ENCODE assay signal across 13 cellular contexts in genomic region chr19:50327461-50328256, GRCh38. TPM values are rescaled to one million over a fixed set of nuclear protein-coding genes. Genes with fewer than 3 reads are reported as not detected.
DNase-seq lines count a peak whose midpoint lies in the region; FAIRE-seq and TF ChIP-seq lines count a peak whose summit lies in the region.
"Had no signal": no experiment of that assay in that cellular context is flagged by ENCODE, and none has a peak within 500 bp of the region (broad histone marks: within the 10 kb centered on the region; RNA-seq: fewer than 3 reads in every experiment).

No MANE protein-coding gene starts in this region.

- peaks cover 43% of the 10 kb centered on the region for H4K20me1 ChIP-seq in Karpas-422 (ENCODE audit: insufficient read depth, low read depth, low read length)
- H4K20me1 ChIP-seq in H1 (replicated peaks in 1 of 2; ENCODE audit: control insufficient read depth in 1 of 2, insufficient read depth in 2 of 2, low read length in 2 of 2): peaks cover 15 to 21% of the 10 kb centered on the region in 2 experiments

- H3K79me1 ChIP-seq in H1 (ENCODE audit: low read depth, low read length) (peaks cover 6% of the 10 kb centered on the region; the same call in 1 of the 2 replicates), trophoblast cell (ENCODE audit: low read length) (peaks cover 31% of the 10 kb centered on the region)

- H2BK15ac ChIP-seq in H1 (ENCODE audit: low read length): no peak overlapping the region

- H2AFZ ChIP-seq in Karpas-422 (ENCODE audit: low read length): no peak overlapping the region
- H2AFZ ChIP-seq in H1 (ENCODE audit: low read length): no peak overlapping the region
- no peak overlapping the region for H2AFZ ChIP-seq in trophoblast cell (ENCODE audit: insufficient read depth, low read length, poor library complexity)

- H3K23me2 ChIP-seq in H1 (ENCODE audit: low read depth, low read length): peaks cover 37% of the 10 kb centered on the region

- no peaks in the 10 kb centered on the region for H3K9me3 ChIP-seq in Karpas-422 (ENCODE audit: low read length)
- no peaks in the 10 kb centered on the region for H3K9me3 ChIP-seq in H1 (ENCODE audit: insufficient read depth in 2 of 2, low read depth in 1 of 2, low read length in 1 of 2)
- no peaks in the 10 kb centered on the region for H3K9me3 ChIP-seq in trophoblast cell (ENCODE audit: insufficient read depth, low read depth, low read length)
- H3K9me3 ChIP-seq: adrenal gland, vagina had no signal

- TF ChIP-seq CTCF in GM10266 (IDR thresholded peaks at IDR 0.05; ENCODE audit: control insufficient read depth, insufficient read depth, low read depth, missing control alignments) (no peak), H1 (IDR thresholded peaks at IDR 0.05; ENCODE audit: control extremely low read depth in 1 of 3, insufficient read depth in 1 of 3, low read depth in 1 of 3, low read length in 3 of 3) (no peak)

- H2BK120ac ChIP-seq in H1 (replicated peaks; ENCODE audit: low read depth, low read length): no peak overlapping the region
- H2BK120ac ChIP-seq in trophoblast cell (ENCODE audit: insufficient read depth, low read length, poor library complexity): no peak overlapping the region

- H4K91ac ChIP-seq in H1 (replicated peaks; ENCODE audit: insufficient read length, low read length) (no peak overlapping the region), trophoblast cell (ENCODE audit: low read depth, low read length) (no peak overlapping the region)

- 64% methylated on average over 11 of the region's 25 CpGs; no CpG with 5 or more reads in 1 of the 2 experiments for WGBS in H1 (ENCODE audit: extremely low coverage in 1 of 2, insufficient coverage in 1 of 2, insufficient read length in 1 of 2, insufficient replicate concordance in 2 of 2, low coverage in 1 of 2, low lambda C conversion rate in 2 of 2, missing lambda C conversion rate in 1 of 2), 2 experiments
- no CpG with 5 or more reads among the region's 25 CpGs for WGBS in trophoblast cell (ENCODE audit: extremely low coverage, insufficient coverage, insufficient read length)

- no peak overlapping the region for H3K56ac ChIP-seq in H1 (replicated peaks; ENCODE audit: insufficient read length, low read depth, low read length)

- H4K5ac ChIP-seq in H1 (ENCODE audit: insufficient read length, low read depth, low read length): no peak overlapping the region

- H3K23ac ChIP-seq in H1 (ENCODE audit: insufficient read length): no peak overlapping the region
- H3K23ac ChIP-seq in trophoblast cell (ENCODE audit: low read length): no peak overlapping the region

- H3K4ac ChIP-seq in H1 (replicated peaks; ENCODE audit: insufficient read length, low read depth, low read length): no peak overlapping the region
- H3K4ac ChIP-seq in trophoblast cell (ENCODE audit: low read depth, low read length): peak overlapping the region; percentile 42

- no peaks in the 10 kb centered on the region for H3K36me3 ChIP-seq in Karpas-422 (ENCODE audit: insufficient read depth, low read length)
- H3K36me3 ChIP-seq in H1 (ENCODE audit: control insufficient read depth in 2 of 4, insufficient read depth in 4 of 4, low read length in 3 of 4): peaks cover 3 to 7% (median 5%) of the 10 kb centered on the region in 4 experiments; a peak in 4 of 8 replicates
- peaks cover 11 to 17% of the 10 kb centered on the region in 2 experiments for H3K36me3 ChIP-seq in trophoblast cell (ENCODE audit: control insufficient read depth in 1 of 2, insufficient read depth in 2 of 2, low read length in 2 of 2)
- H3K36me3 ChIP-seq: adrenal gland, vagina had no signal

- no peak overlapping the region for H4K8ac ChIP-seq in H1 (ENCODE audit: extremely low read depth, insufficient read depth, low read length)
- H4K8ac ChIP-seq in trophoblast cell (ENCODE audit: low read depth, low read length): no peak overlapping the region

- H3K4me2 ChIP-seq in Karpas-422 (ENCODE audit: low read depth, low read length, poor library complexity, severe bottlenecking) (peak overlapping the region; percentile 70), H1 (ENCODE audit: insufficient read depth in 1 of 2, low read depth in 2 of 2, low read length in 2 of 2) (peak overlapping the region; percentile 89 to 91), trophoblast cell (ENCODE audit: low read length) (peak overlapping the region; percentile 63)

- H3K18ac ChIP-seq in H1 (ENCODE audit: extremely low read depth, low read length) (no peak overlapping the region), trophoblast cell (ENCODE audit: low read length) (no peak overlapping the region)

- H2BK12ac ChIP-seq in H1 (ENCODE audit: low read depth, low read length) (no peak overlapping the region; the same call in 1 of the 2 replicates), trophoblast cell (ENCODE audit: low read length) (no peak overlapping the region)

- peak; percentile 14 for DNase-seq in GM10266 (ENCODE audit: extremely low spot score)
- DNase-seq in Karpas-422: no peak
- no peak for DNase-seq in H1 (ENCODE audit: low read depth in 1 of 2, low spot score in 2 of 2)
- DNase-seq in trophoblast cell: no peak
- no peak for DNase-seq in NCI-H510A treated with DMSO at 0.1 percent for 48 hours (lab: John Stamatoyannopoulos, UW)
- DNase-seq in mesenteric fat pad (ENCODE audit: low spot score): no peak
- DNase-seq in stimulated activated CD4-positive, alpha-beta T cell treated with anti-CD3 and anti-CD28 coated beads, Interleukin-2, amount 100 ng/mL, for 48 hours: no peak
- DNase-seq: DND-41, mammary epithelial cell, NCI-H2081 treated with DMSO at 0.1 percent for 48 hours had no signal

- H4K12ac ChIP-seq in trophoblast cell (ENCODE audit: low read depth, low read length): no peak overlapping the region

- H3K79me2 ChIP-seq in Karpas-422 (ENCODE audit: low read length) (no peaks in the 10 kb centered on the region; the same call in 1 of the 2 replicates), H1 (ENCODE audit: control insufficient read depth in 1 of 2, insufficient read depth in 2 of 2, low read length in 2 of 2) (peaks cover 3 to 10% of the 10 kb centered on the region in 2 experiments; a peak in 2 of 4 replicates), trophoblast cell (ENCODE audit: control insufficient read depth, insufficient read depth, low read length, poor library complexity) (peaks cover 19% of the 10 kb centered on the region)

- CTCF ChIA-PET in H1 (lab: Charles Lee; ENCODE audit: partially characterized antibody): interaction anchor here (0.9 to 3.0 kb wide), 12 partner anchors 12 to 229 kb away, joined by 3 to 10 read pairs (median 4); no protein-coding TSS in a partner anchor

- H3K4me1 ChIP-seq in Karpas-422 (ENCODE audit: low read length) (peaks cover 64% of the 10 kb centered on the region), H1 (replicated peaks in 1 of 4; ENCODE audit: control insufficient read depth in 3 of 4, insufficient read depth in 4 of 4, low read length in 3 of 4) (peaks cover 2 to 28% (median 13%) of the 10 kb centered on the region in 4 experiments), trophoblast cell (ENCODE audit: control insufficient read depth in 1 of 2, insufficient read depth in 2 of 2, low read length in 2 of 2) (peaks cover 16 to 27% of the 10 kb centered on the region in 2 experiments)

- TF ChIP-seq EP300 in H1 (IDR thresholded peaks at IDR 0.05; ENCODE audit: borderline replicate concordance in 1 of 2, low read depth in 2 of 2, low read length in 2 of 2): no peak

- H3K9me2 ChIP-seq in Karpas-422 (replicated peaks; ENCODE audit: insufficient read depth, low read length): no peaks in the 10 kb centered on the region

- H3K27me3 ChIP-seq in Karpas-422 (ENCODE audit: low read length) (no peaks in the 10 kb centered on the region), H1 (replicated peaks in 1 of 4; ENCODE audit: control insufficient read depth in 3 of 4, extremely low read depth in 1 of 4, insufficient read depth in 3 of 4, low read length in 3 of 4) (peaks cover 5 to 15% (median 12%) of the 10 kb centered on the region in 4 experiments; a peak in 6 of 7 replicates), trophoblast cell (ENCODE audit: insufficient read depth, low read length) (no peaks in the 10 kb centered on the region)
- H3K27me3 ChIP-seq: vagina had no signal

- H3K14ac ChIP-seq in H1 (ENCODE audit: insufficient read length) (no peak overlapping the region), trophoblast cell (ENCODE audit: low read length) (no peak overlapping the region)

- no peak overlapping the region for H2BK5ac ChIP-seq in H1 (ENCODE audit: low read depth, low read length)
- H2BK5ac ChIP-seq in trophoblast cell (ENCODE audit: low read depth, low read length, poor library complexity): no peak overlapping the region

- H3K9ac ChIP-seq in Karpas-422 (ENCODE audit: low read length): peak overlapping the region; percentile 65
- no peak overlapping the region for H3K9ac ChIP-seq in H1 (replicated peaks in 1 of 4; ENCODE audit: extremely low read depth in 1 of 4, low read depth in 3 of 4, low read length in 3 of 4)
- H3K9ac ChIP-seq in trophoblast cell (ENCODE audit: low read length): no peak overlapping the region

- H2AK5ac ChIP-seq in H1 (ENCODE audit: low read depth, low read length) (no peak overlapping the region), trophoblast cell (ENCODE audit: low read length) (no peak overlapping the region)

- POLR2A ChIA-PET in H1 (lab: Charles Lee; ENCODE audit: partially characterized antibody): interaction anchor here (1.3 to 4.3 kb wide), 5 partner anchors 10 to 63 kb away, joined by 3 to 46 read pairs (median 29); no protein-coding TSS in a partner anchor

- FAIRE-seq in H1 (lab: Jason Lieb, UNC): no peak

- TF ChIP-seq RAD21 in H1 (IDR thresholded peaks at IDR 0.05 in 1 of 2, conservative IDR thresholded peaks at IDR 0.05 in 1 of 2; ENCODE audit: low read depth in 2 of 2, low read length in 2 of 2): no peak

- H3K27ac ChIP-seq in Karpas-422 (ENCODE audit: low read length) (no peak overlapping the region), H1 (ENCODE audit: low read depth, low read length) (no peak overlapping the region), trophoblast cell (ENCODE audit: low read depth, low read length) (no peak overlapping the region)
- H3K27ac ChIP-seq: vagina, VCaP had no signal

- H2BK20ac ChIP-seq in H1 (ENCODE audit: low read length): no peak overlapping the region

- no peak for TF ChIP-seq POLR2A in H1 (IDR thresholded peaks at IDR 0.05; ENCODE audit: control extremely low read depth in 1 of 2, low read depth in 2 of 2, low read length in 2 of 2)

- H3K4me3 ChIP-seq in Karpas-422 (ENCODE audit: low read length) (peak overlapping the region; percentile 51; the same call in 1 of the 2 replicates), H1 (ENCODE audit: extremely low read depth in 1 of 4, insufficient read depth in 2 of 4, low read depth in 3 of 4, low read length in 4 of 4) (peak overlapping the region in 2 of 4 experiments; percentile 53 to 68; a peak in 4 of 8 replicates), trophoblast cell (ENCODE audit: low read depth, low read length) (peak overlapping the region; percentile 56)

RNA-seq across cellular contexts. Expression of gene KCNC3, which starts 1.5 kb away (rescaled TPM):
- total RNA-seq in Karpas-422 (2014; rRNA removed; shearing (Covaris generic); ENCODE audit: low replicate concordance): 10.8 and 18.1 TPM in 2 replicates
- 7.2 and 8.5 TPM in 2 replicates for total RNA-seq in H1 (2021; fragmentation: NEBNext Ultra II Directional; extraction: Animal tissue kit (Norgen Biotek cat#: 25700))
- polyA plus RNA-seq in H1 (2011; rRNA removed): 3.9 and 6.3 TPM in 2 replicates
- polyA plus RNA-seq in H1 (2011; cell fraction: cytosol; rRNA removed): 3.0 TPM
- 20.7 TPM for polyA plus RNA-seq in H1 (2011; cell fraction: nucleus; rRNA removed)
- 9.3 to 12.8 TPM (median 11.1 TPM) in 4 replicates for polyA plus RNA-seq in H1 (2012, experiment 1 of 2)
- 5.4 TPM for polyA plus RNA-seq in H1 (2012, experiment 2 of 2)
- polyA plus RNA-seq in H1 (2013, experiment 1 of 2): 4.5 TPM
- 4.0 TPM for polyA plus RNA-seq in H1 (2013, experiment 2 of 2)
- 3.3 and 3.8 TPM in 2 replicates for polyA minus RNA-seq in H1 (2011; rRNA and poly(A)+ RNA removed)
- 6.0 TPM for polyA minus RNA-seq in H1 (2011; cell fraction: cytosol; rRNA and poly(A)+ RNA removed)
- polyA minus RNA-seq in H1 (2011; cell fraction: nucleus; rRNA and poly(A)+ RNA removed): 7.3 TPM
- 22.5 and 22.6 TPM in 2 replicates for polyA plus RNA-seq in trophoblast cell (2013)
- total RNA-seq in mesenteric fat pad: 1.6 TPM
- polyA plus RNA-seq: mammary epithelial cell had no signal

RNA-seq across cellular contexts. Expression of gene NAPSA, which starts 37.8 kb away (rescaled TPM):
- total RNA-seq in Karpas-422 (2014; rRNA removed; shearing (Covaris generic); ENCODE audit: low replicate concordance): 0.11 and 2.3 TPM in 2 replicates
- total RNA-seq in H1 (2021; fragmentation: NEBNext Ultra II Directional; extraction: Animal tissue kit (Norgen Biotek cat#: 25700)): 0.71 and 1.1 TPM in 2 replicates
- polyA plus RNA-seq in H1 (2011; rRNA removed): 0.73 and 0.93 TPM in 2 replicates
- polyA plus RNA-seq in H1 (2011; cell fraction: cytosol; rRNA removed): 0.89 TPM
- polyA plus RNA-seq in H1 (2011; cell fraction: nucleus; rRNA removed): 3.3 TPM
- 0.40 to 1.0 TPM (median 0.84 TPM) in 4 replicates for polyA plus RNA-seq in H1 (2012, experiment 1 of 2)
- polyA plus RNA-seq in H1 (2012, experiment 2 of 2): 0.72 TPM
- polyA plus RNA-seq in H1 (2013, experiment 1 of 2): 0.71 TPM
- polyA plus RNA-seq in H1 (2013, experiment 2 of 2): 0.63 TPM
- polyA minus RNA-seq in H1 (2011; rRNA and poly(A)+ RNA removed): 0.15 and 0.35 TPM in 2 replicates
- 0.73 TPM for polyA minus RNA-seq in H1 (2011; cell fraction: cytosol; rRNA and poly(A)+ RNA removed)
- 1.00 TPM for polyA minus RNA-seq in H1 (2011; cell fraction: nucleus; rRNA and poly(A)+ RNA removed)
- 0.25 and 0.26 TPM in 2 replicates for polyA plus RNA-seq in trophoblast cell (2013)
- 0.22 TPM for total RNA-seq in mesenteric fat pad

RNA-seq across cellular contexts. Expression of gene NR1H2, which starts 48.6 kb away (rescaled TPM):
- 68.2 and 120 TPM in 2 replicates for total RNA-seq in Karpas-422 (2014; rRNA removed; shearing (Covaris generic); ENCODE audit: low replicate concordance)
- 40.3 and 41.4 TPM in 2 replicates for total RNA-seq in H1 (2021; fragmentation: NEBNext Ultra II Directional; extraction: Animal tissue kit (Norgen Biotek cat#: 25700))
- polyA plus RNA-seq in H1 (2011; rRNA removed): 47.5 and 61.5 TPM in 2 replicates
- 43.0 TPM for polyA plus RNA-seq in H1 (2011; cell fraction: cytosol; rRNA removed)
- polyA plus RNA-seq in H1 (2011; cell fraction: nucleus; rRNA removed): 70.3 TPM
- polyA plus RNA-seq in H1 (2012, experiment 1 of 2): 22.3 to 39.2 TPM (median 34.3 TPM) in 4 replicates
- 33.5 TPM for polyA plus RNA-seq in H1 (2012, experiment 2 of 2)
- 19.2 TPM for polyA plus RNA-seq in H1 (2013, experiment 1 of 2)
- 18.0 TPM for polyA plus RNA-seq in H1 (2013, experiment 2 of 2)
- 20.3 and 22.8 TPM in 2 replicates for polyA minus RNA-seq in H1 (2011; rRNA and poly(A)+ RNA removed)
- 21.5 TPM for polyA minus RNA-seq in H1 (2011; cell fraction: cytosol; rRNA and poly(A)+ RNA removed)
- 25.5 TPM for polyA minus RNA-seq in H1 (2011; cell fraction: nucleus; rRNA and poly(A)+ RNA removed)
- polyA plus RNA-seq in trophoblast cell (2013): 21.2 and 22.6 TPM in 2 replicates
- 68.7 TPM for total RNA-seq in mesenteric fat pad

RNA-seq across cellular contexts. Expression of gene POLD1, which starts 56.5 kb away (rescaled TPM):
- total RNA-seq in Karpas-422 (2014; rRNA removed; shearing (Covaris generic); ENCODE audit: low replicate concordance): 53.4 and 98.8 TPM in 2 replicates
- total RNA-seq in H1 (2021; fragmentation: NEBNext Ultra II Directional; extraction: Animal tissue kit (Norgen Biotek cat#: 25700)): 141 and 149 TPM in 2 replicates
- 142 and 191 TPM in 2 replicates for polyA plus RNA-seq in H1 (2011; rRNA removed)
- polyA plus RNA-seq in H1 (2011; cell fraction: cytosol; rRNA removed): 136 TPM
- 435 TPM for polyA plus RNA-seq in H1 (2011; cell fraction: nucleus; rRNA removed)
- 86.1 to 170 TPM (median 149 TPM) in 4 replicates for polyA plus RNA-seq in H1 (2012, experiment 1 of 2)
- 109 TPM for polyA plus RNA-seq in H1 (2012, experiment 2 of 2)
- 81.0 TPM for polyA plus RNA-seq in H1 (2013, experiment 1 of 2)
- 72.1 TPM for polyA plus RNA-seq in H1 (2013, experiment 2 of 2)
- 57.8 and 65.0 TPM in 2 replicates for polyA minus RNA-seq in H1 (2011; rRNA and poly(A)+ RNA removed)
- polyA minus RNA-seq in H1 (2011; cell fraction: cytosol; rRNA and poly(A)+ RNA removed): 137 TPM
- 137 TPM for polyA minus RNA-seq in H1 (2011; cell fraction: nucleus; rRNA and poly(A)+ RNA removed)
- 42.3 and 44.2 TPM in 2 replicates for polyA plus RNA-seq in trophoblast cell (2013)
- total RNA-seq in mesenteric fat pad: 13.9 TPM
